ENCODE assay signal across 1 cellular context in the genomic region with DNA sequence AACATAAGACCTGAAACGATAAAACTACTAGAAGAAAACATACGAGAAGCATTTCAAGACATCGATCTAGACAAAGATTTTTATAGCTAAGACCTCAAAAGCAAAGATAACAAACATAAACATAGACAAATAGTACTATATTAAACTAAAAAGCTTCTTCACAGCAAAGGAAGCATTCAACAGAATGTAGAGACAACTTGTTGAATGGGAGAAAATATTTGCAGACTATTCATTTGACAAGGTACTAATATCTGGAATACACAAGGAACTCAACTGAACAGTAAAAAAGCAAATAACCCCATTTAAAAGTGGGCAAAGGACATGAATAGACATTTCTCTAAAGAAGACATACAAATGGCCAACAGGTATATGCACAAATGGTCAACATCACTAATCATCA.
TF ChIP-seq lines count a peak whose summit lies in the region.

No MANE protein-coding gene starts in this region.

TF ChIP-seq in HepG2, 621 proteins besides CTCF, POLR2A, EP300 and RAD21 (continued from another document):
- TF ChIP-seq ZNF407 (CRISPR knock-in tag; IDR thresholded peaks at IDR 0.05; ENCODE audit: not compliant biosample characterization) (no peak), ZNF230 (CRISPR knock-in tag; IDR thresholded peaks at IDR 0.05) (no peak), ZNF24 (IDR thresholded peaks at IDR 0.05) (no peak), ATF4 (CRISPR knock-in tag; IDR thresholded peaks at IDR 0.05) (no peak), ZBTB20 (CRISPR knock-in tag; IDR thresholded peaks at IDR 0.05; ENCODE audit: borderline replicate concordance, low read depth) (no peak), SRF (IDR thresholded peaks at IDR 0.05; ENCODE audit: low read depth, low read length) (no peak), ZKSCAN1 (IDR thresholded peaks at IDR 0.05; ENCODE audit: low read length) (no peak), SCMH1 (CRISPR knock-in tag; IDR thresholded peaks at IDR 0.05; ENCODE audit: borderline replicate concordance) (no peak), ZNF557 (CRISPR knock-in tag; IDR thresholded peaks at IDR 0.05) (no peak), ATRX (CRISPR knock-in tag; IDR thresholded peaks at IDR 0.05; ENCODE audit: borderline replicate concordance) (no peak), BCL3 (CRISPR knock-in tag; IDR thresholded peaks at IDR 0.05) (no peak)
TF ChIP-seq in HepG2: peak in this region for 0.
